In the genomic region with DNA sequence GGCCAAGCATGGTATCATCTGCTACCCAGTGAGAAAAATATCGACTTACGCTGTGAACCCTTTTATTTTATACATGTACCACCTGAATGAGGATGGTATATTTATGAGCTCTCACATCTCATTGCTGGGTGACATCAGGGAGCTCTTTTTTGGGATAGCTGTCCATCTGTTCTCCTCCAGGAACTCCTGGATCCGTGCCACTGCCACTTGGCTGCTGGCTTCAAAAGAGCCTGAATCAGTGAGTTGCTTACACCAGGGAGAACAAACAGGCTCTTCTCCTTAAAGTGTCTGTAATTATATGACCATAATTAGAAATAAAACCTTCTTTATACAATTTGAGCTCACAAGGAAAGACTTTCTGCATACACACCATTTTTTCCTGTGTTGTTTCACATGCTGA, we compare ENCODE assay signal across 16 cellular contexts.
DNase-seq lines count a peak whose midpoint lies in the region; ATAC-seq and TF ChIP-seq lines count a peak whose summit lies in the region.
"Had no signal": no experiment of that assay in that cellular context is flagged by ENCODE, and none has a peak within 500 bp of the region (broad histone marks: within the 10 kb centered on the region; RNA-seq: fewer than 3 reads in every experiment).

No MANE protein-coding gene starts in this region.

- TF ChIP-seq CTCF in tibial nerve (IDR thresholded peaks at IDR 0.05) = no peak
- TF ChIP-seq CTCF in WERI-Rb-1 (IDR thresholded peaks at IDR 0.05; ENCODE audit: low read depth, low read length) = no peak

- H3K36me3 ChIP-seq in tibial nerve = no peaks in the 10 kb centered on the region
- no peaks in the 10 kb centered on the region for H3K36me3 ChIP-seq in WERI-Rb-1
- H3K36me3 ChIP-seq: SJSA1, suprapubic skin had no signal

- TF ChIP-seq POLR2A in tibial nerve (IDR thresholded peaks at IDR 0.05) = no peak

- intact Hi-C loops in left colon (cut with DNase I, micrococcal nuclease) = no loop called here

- ATAC-seq in left colon = no peak
- ATAC-seq: A549; activated naive CD4-positive, alpha-beta T cell treated with anti-CD3 and anti-CD28 coated beads, Interleukin-2, amount 50 U/mL, for 72 hours; effector memory CD8-positive, alpha-beta T cell had no signal

- no peaks in the 10 kb centered on the region for H3K9me3 ChIP-seq in tibial nerve
- H3K9me3 ChIP-seq in WERI-Rb-1 (ENCODE audit: severe bottlenecking) = no peaks in the 10 kb centered on the region
- H3K9me3 ChIP-seq: A549, SJSA1, suprapubic skin had no signal

- DNase-seq in NCI-H748 (lab: John Stamatoyannopoulos, UW; ENCODE audit: unreplicated experiment) (peak; percentile 22), NCI-H748 treated with DMSO at 0.1 percent for 48 hours (lab: John Stamatoyannopoulos, UW) (no peak), anterior cingulate cortex (lab: John Stamatoyannopoulos, UW) (peak in 48 of 58 donors; percentile 11 to 83 (median 49)), left colon (peak; percentile 30 to 37), tibial nerve (ENCODE audit: low spot score in 2 of 2) (peak; percentile 64 to 68), dermis blood vessel endothelial cell (no peak), NCI-H2107 treated with DMSO at 0.1 percent for 48 hours (lab: John Stamatoyannopoulos, UW; ENCODE audit: unreplicated experiment) (no peak), WERI-Rb-1 (no peak)
- DNase-seq: activated CD4-positive, alpha-beta T cell treated with anti-CD3 and anti-CD28 coated beads for 4 hours; effector memory CD8-positive, alpha-beta T cell; HCEC 1CT; stimulated activated CD4-positive, alpha-beta T cell treated with anti-CD3 and anti-CD28 coated beads, Interleukin-4, amount 100 ng/mL, for 1 hour had no signal

- 71 to 87% methylated on average over 3 of the region's 3 CpGs for WGBS in tibial nerve, 2 donors

- TF ChIP-seq EP300 in tibial nerve (IDR thresholded peaks at IDR 0.05) = no peak

- no peak overlapping the region for H3K27ac ChIP-seq in tibial nerve
- H3K27ac ChIP-seq in WERI-Rb-1 = no peak overlapping the region
- H3K27ac ChIP-seq: A549, SJSA1, suprapubic skin had no signal

- H3K4me1 ChIP-seq in tibial nerve = peaks cover 0 to 66% (median 31%) of the 10 kb centered on the region in 4 donors

- no peaks in the 10 kb centered on the region for H3K27me3 ChIP-seq in tibial nerve
- no peaks in the 10 kb centered on the region for H3K27me3 ChIP-seq in WERI-Rb-1 (ENCODE audit: insufficient read depth, low read depth, severe bottlenecking)
- H3K27me3 ChIP-seq: SJSA1, suprapubic skin had no signal

- no peak overlapping the region for H3K4me3 ChIP-seq in tibial nerve
- H3K4me3 ChIP-seq in WERI-Rb-1 (ENCODE audit: low read depth, low read length) = no peak overlapping the region
- H3K4me3 ChIP-seq: A549, SJSA1, suprapubic skin had no signal

Comparison
In these comparisons a context has a peak if more than half of its experiments do, and no peak if none do; other contexts are left out.
1. DNase-seq: peak in NCI-H748 (single experiment), anterior cingulate cortex (48 of 58), left colon (2 of 2) and tibial nerve (2 of 2); none in NCI-H748 treated with DMSO at 0.1 percent for 48 hours (single experiment), dermis blood vessel endothelial cell (single experiment), NCI-H2107 treated with DMSO at 0.1 percent for 48 hours (single experiment) and WERI-Rb-1 (single experiment).